12 cellular contexts compared by ENCODE assay signal in genomic region chr3:161496508-161496907, GRCh38. TPM values are rescaled to one million over a fixed set of nuclear protein-coding genes. Genes with fewer than 3 reads are reported as not detected.
"Had no signal": no experiment of that assay in that cellular context is flagged by ENCODE, and none has a peak within 500 bp of the region (broad histone marks: within the 10 kb centered on the region; RNA-seq: fewer than 3 reads in every experiment).

TSS of gene OTOL1 (plus strand) at chr3:161496808. CDS start at chr3:161496808, 0 bp downstream.

- H3K36me3 ChIP-seq: HAP-1 had no signal

- H3K4me3 ChIP-seq: GM23248, HAP-1, K562 had no signal

- H3K27ac ChIP-seq: GM23248 had no signal

- ATAC-seq: HCT116, K562 had no signal

- DNase-seq: GM23248, GOT3, H7, HFFc6, IMR-90, KG1 had no signal

- H2AFZ ChIP-seq: GM23248 had no signal

- H3K9ac ChIP-seq: GM23248 had no signal

- FAIRE-seq: HTR-8/SVneo, K562 had no signal

- H3K4me1 ChIP-seq: HAP-1 had no signal

RNA-seq across cellular contexts. Expression of gene OTOL1, which starts in this region (rescaled TPM):
- total RNA-seq: GM23248, H4, H7, HFFc6, HT-29, IMR-90, K562 had no signal
- polyA plus RNA-seq: GM23248, IMR-90, K562 had no signal
